8 cellular contexts compared by ENCODE assay signal in the genomic region with DNA sequence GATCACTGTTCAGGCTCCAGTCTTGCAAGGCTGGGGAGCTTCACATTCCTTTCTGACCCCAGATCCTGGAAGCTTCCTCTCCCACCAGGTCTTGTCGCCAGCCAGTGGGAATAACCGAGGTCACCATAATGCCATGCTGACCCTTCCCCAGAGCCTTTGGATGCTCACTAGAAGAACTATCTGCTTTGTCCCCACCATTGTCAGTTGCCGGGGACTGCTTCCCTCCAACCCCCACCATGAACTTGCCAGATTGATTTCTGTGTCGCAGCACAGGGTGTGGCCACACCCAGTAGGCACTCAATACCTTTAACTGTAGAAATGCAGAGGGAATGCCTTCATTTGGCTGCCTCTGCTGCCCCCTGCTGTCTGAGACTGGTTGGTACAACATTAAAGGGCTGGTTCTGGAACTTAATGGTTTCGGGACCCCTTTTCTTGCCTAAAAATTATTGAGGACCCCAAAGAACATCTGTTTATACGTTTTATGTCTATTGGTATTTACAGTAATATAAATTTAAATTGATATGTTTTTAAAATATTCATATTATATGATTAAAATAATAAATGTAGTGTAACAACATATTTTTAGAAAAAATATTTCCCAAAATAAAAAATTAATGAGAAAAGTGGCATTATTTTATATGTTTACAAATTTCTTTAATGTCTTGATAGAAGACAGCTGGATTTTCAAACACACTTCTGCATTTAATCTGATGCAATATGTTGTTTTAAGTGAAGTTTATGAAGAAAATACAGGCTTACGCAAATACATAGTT. TPM values are rescaled to one million over a fixed set of nuclear protein-coding genes. Genes with fewer than 3 reads are reported as not detected.
DNase-seq lines count a peak whose midpoint lies in the region; ATAC-seq and TF ChIP-seq lines count a peak whose summit lies in the region.

No MANE protein-coding gene starts in this region.

- no peaks in the 10 kb centered on the region for H3K79me1 ChIP-seq in IMR-90 (ENCODE audit: low read depth in 1 of 2, low read length in 2 of 2)

- no peak overlapping the region for H2BK5ac ChIP-seq in IMR-90 (ENCODE audit: low read depth, low read length, poor library complexity, severe bottlenecking)

- peak; percentile 91 for DNase-seq in DMS53 (lab: John Stamatoyannopoulos, UW)
- DNase-seq in IMR-90: peak; percentile 41
- DNase-seq in OCI-M2 (lab: John Stamatoyannopoulos, UW; ENCODE audit: unreplicated experiment): peak; percentile 16
- peak; percentile 86 for DNase-seq in activated T-cell treated with anti-CD3 and anti-CD28 coated beads for 1 hour (ENCODE audit: low read depth)
- DNase-seq in esophagus squamous epithelium (lab: John Stamatoyannopoulos, UW): no peak
- peak; percentile 78 to 81 for DNase-seq in stimulated activated naive CD8-positive, alpha-beta T cell treated with anti-CD3 and anti-CD28 coated beads, Interleukin-15, amount 100 ng/mL, for 72 hours

- peaks cover 13% of the 10 kb centered on the region for H3K27me3 Mint-ChIP-seq in nephron (ENCODE audit: low read depth)
- H3K27me3 Mint-ChIP-seq in stimulated activated naive CD8-positive, alpha-beta T cell treated with anti-CD3 and anti-CD28 coated beads, Interleukin-15, amount 100 ng/mL, for 72 hours: no peaks in the 10 kb centered on the region

- no peaks in the 10 kb centered on the region for H3K36me3 Mint-ChIP-seq in nephron (ENCODE audit: low read depth)

- WGBS in IMR-90 (ENCODE audit: extremely low coverage in 2 of 2, insufficient read length in 1 of 2), 2 experiments: 60% methylated on average over 2 of the region's 7 CpGs; no CpG with 5 or more reads in 1 of the 2 experiments
- 35 to 37% methylated on average over 6 to 7 of the region's 7 CpGs for WGBS in esophagus squamous epithelium, 2 donors

- no peaks in the 10 kb centered on the region for H3K9me1 ChIP-seq in IMR-90 (ENCODE audit: insufficient read depth, low read length)

- H3K4me1 Mint-ChIP-seq in nephron: peaks cover 9% of the 10 kb centered on the region
- H3K4me1 Mint-ChIP-seq in stimulated activated naive CD8-positive, alpha-beta T cell treated with anti-CD3 and anti-CD28 coated beads, Interleukin-15, amount 100 ng/mL, for 72 hours: peaks cover 26% of the 10 kb centered on the region

- H3K27ac ChIP-seq in IMR-90 (ENCODE audit: insufficient read depth, low read length) (no peak overlapping the region), esophagus squamous epithelium (no peak overlapping the region)

- peak overlapping the region in 1 of 3 experiments; percentile 19 for H3K4me3 Mint-ChIP-seq in nephron
- no peak overlapping the region for H3K4me3 Mint-ChIP-seq in stimulated activated naive CD8-positive, alpha-beta T cell treated with anti-CD3 and anti-CD28 coated beads, Interleukin-15, amount 100 ng/mL, for 72 hours

- no peak overlapping the region for H2BK120ac ChIP-seq in IMR-90 (ENCODE audit: low read depth, low read length)

- H3K4me3 ChIP-seq in IMR-90 (ENCODE audit: insufficient read depth, low read depth, low read length) (no peak overlapping the region), esophagus squamous epithelium (no peak overlapping the region)

- H2AK5ac ChIP-seq in IMR-90 (ENCODE audit: low read depth, low read length): peak overlapping the region; percentile 37; the same call in 1 of the 2 replicates

- H3K56ac ChIP-seq in IMR-90 (ENCODE audit: extremely low read depth, insufficient read depth, low read length): no peak overlapping the region

- no peak for TF ChIP-seq POLR2A in IMR-90 (IDR thresholded peaks at IDR 0.05; ENCODE audit: low read depth, low read length)
- no peak for TF ChIP-seq POLR2A in esophagus squamous epithelium (IDR thresholded peaks at IDR 0.05)

- POLR2A ChIA-PET in IMR-90 (lab: Charles Lee; ENCODE audit: unreplicated experiment): interaction anchor here (0.6 kb wide), 1 partner anchor 26 kb away, joined by 3 read pairs; no protein-coding TSS in a partner anchor

- no TSS peak for BruUV-seq in IMR-90 (replicated peaks; lab: Mats Ljungman, UMichigan)

- H3K36me3 ChIP-seq in IMR-90 (ENCODE audit: control insufficient read depth, insufficient read depth, low read length) (no peaks in the 10 kb centered on the region), esophagus squamous epithelium (no peaks in the 10 kb centered on the region)

- H2BK15ac ChIP-seq in IMR-90 (ENCODE audit: low read depth, low read length): no peak overlapping the region

- H3K27me3 ChIP-seq in IMR-90 (ENCODE audit: control insufficient read depth, insufficient read depth, low read length): peaks cover 5% of the 10 kb centered on the region; the same call in 1 of the 2 replicates
- peaks cover 0 to 30% (median 0%) of the 10 kb centered on the region in 4 donors for H3K27me3 ChIP-seq in esophagus squamous epithelium

- TF ChIP-seq RAD21 in IMR-90 (IDR thresholded peaks at IDR 0.05; ENCODE audit: low read length): peak; percentile 96

- no peak overlapping the region for H3K14ac ChIP-seq in IMR-90 (replicated peaks; ENCODE audit: low read depth, low read length)

- peak overlapping the region; percentile 12 for H2AK9ac ChIP-seq in IMR-90 (replicated peaks; ENCODE audit: low read depth, low read length, poor library complexity)

- no peak overlapping the region for H3K4ac ChIP-seq in IMR-90 (ENCODE audit: low read depth, low read length)

- in situ Hi-C loops in IMR-90 (cut with MboI; ENCODE audit: low sequenced_read_pairs): loop anchor here (5.0 to 25.0 kb wide), 2 partner anchors 85 to 245 kb away; no protein-coding TSS in a partner anchor

- intact Hi-C loops in IMR-90 (cut with micrococcal nuclease): loop anchor here (1.0 to 5.0 kb wide), 5 partner anchors 87 to 250 kb away; no protein-coding TSS in a partner anchor
- intact Hi-C loops in esophagus squamous epithelium (cut with DNase I): loop anchor here (5.0 to 10.0 kb wide), 2 partner anchors 140 to 258 kb away; no protein-coding TSS in a partner anchor

- no peak overlapping the region for H3K4me2 ChIP-seq in IMR-90 (ENCODE audit: low read depth, low read length)

- dilution Hi-C loops in IMR-90 (cut with HindIII; ENCODE audit: low sequenced_read_pairs, unreplicated experiment): no loop called here

- no peak overlapping the region for H2BK20ac ChIP-seq in IMR-90 (ENCODE audit: low read depth, low read length)

- ATAC-seq in IMR-90 (ENCODE audit: low read depth) (peak; percentile 94), HG03432 (IDR thresholded peaks at IDR 0.05; ENCODE audit: unreplicated experiment) (no peak)
- ATAC-seq in stimulated activated naive CD8-positive, alpha-beta T cell treated with anti-CD3 and anti-CD28 coated beads, Interleukin-15, amount 100 ng/mL, for 72 hours: peak; percentile 70

- H3K23ac ChIP-seq in IMR-90 (ENCODE audit: low read depth, low read length): no peak overlapping the region

- TF ChIP-seq CTCF in IMR-90 (conservative IDR thresholded peaks at IDR 0.05; ENCODE audit: low read depth, low read length) (peak; percentile 89), esophagus squamous epithelium (IDR thresholded peaks at IDR 0.05) (peak; percentile 78 to 94 (median 92)), nephron (IDR thresholded peaks at IDR 0.05; ENCODE audit: unreplicated experiment in 3 of 3) (peak; percentile 91 to 96 (median 95))

- no peak overlapping the region for H3K9ac ChIP-seq in IMR-90 (ENCODE audit: low read depth, low read length)

- H2AFZ ChIP-seq in IMR-90 (replicated peaks; ENCODE audit: low read length, poor library complexity): peak overlapping the region; percentile 64

- H3K18ac ChIP-seq in IMR-90 (ENCODE audit: low read depth, low read length): no peak overlapping the region

- no peak overlapping the region for H4K8ac ChIP-seq in IMR-90 (ENCODE audit: low read depth in 2 of 2, low read length in 2 of 2)

- H4K20me1 ChIP-seq in IMR-90 (ENCODE audit: insufficient read depth, low read length): no peaks in the 10 kb centered on the region; the same call in 1 of the 2 replicates

- CTCF ChIA-PET in IMR-90 (lab: Yijun Ruan, JAX): interaction anchor here (0.6 to 3.4 kb wide), 4 partner anchors 87 to 152 kb away, joined by 3 to 24 read pairs (median 8); no protein-coding TSS in a partner anchor

- H3K9me3 ChIP-seq in IMR-90 (ENCODE audit: control insufficient read depth, insufficient read depth, low read length) (no peaks in the 10 kb centered on the region), esophagus squamous epithelium (no peaks in the 10 kb centered on the region)

- no peak overlapping the region for H4K5ac ChIP-seq in IMR-90 (ENCODE audit: low read depth, low read length)

- H3K4me1 ChIP-seq in IMR-90 (ENCODE audit: control insufficient read depth, insufficient read depth, low read length) (peaks cover 2% of the 10 kb centered on the region; the same call in 1 of the 2 replicates), esophagus squamous epithelium (peaks cover 0 to 4% (median 0%) of the 10 kb centered on the region in 3 donors)

- no peaks in the 10 kb centered on the region for H3K9me3 Mint-ChIP-seq in nephron
- no peaks in the 10 kb centered on the region for H3K9me3 Mint-ChIP-seq in stimulated activated naive CD8-positive, alpha-beta T cell treated with anti-CD3 and anti-CD28 coated beads, Interleukin-15, amount 100 ng/mL, for 72 hours

- H4K91ac ChIP-seq in IMR-90 (ENCODE audit: insufficient read depth, low read depth, low read length): no peak overlapping the region; the same call in 1 of the 2 replicates

- no peak overlapping the region for H3K27ac Mint-ChIP-seq in nephron
- H3K27ac Mint-ChIP-seq in stimulated activated naive CD8-positive, alpha-beta T cell treated with anti-CD3 and anti-CD28 coated beads, Interleukin-15, amount 100 ng/mL, for 72 hours: no peak overlapping the region

TF ChIP-seq in IMR-90, 13 proteins besides CTCF, POLR2A, EP300 and RAD21 (continues in another document):
- TF ChIP-seq CHD1 (IDR thresholded peaks at IDR 0.05; ENCODE audit: low read depth, low read length) (no peak), SMC3 (IDR thresholded peaks at IDR 0.05; ENCODE audit: low read depth, low read length) (peak; percentile 99)

RNA-seq across cellular contexts. Expression of gene GDPD5, which starts 6.6 kb away (rescaled TPM):
- total RNA-seq in IMR-90 (2012; rRNA removed) (1.7 and 2.0 TPM in 2 replicates), esophagus squamous epithelium (1 to 10 TPM in 3 of 4 donors, under 1 TPM in 1; 0.57 to 2.3 (median 1.6) TPM)
- 7.9 and 8.2 TPM in 2 replicates for polyA plus RNA-seq in IMR-90 (2012; rRNA removed)
- 4.1 and 7.5 TPM in 2 replicates for polyA plus RNA-seq in IMR-90 (2012; cell fraction: cytosol; rRNA removed)
- polyA plus RNA-seq in IMR-90 (2012; cell fraction: nucleus; rRNA removed; ENCODE audit: low replicate concordance): 25.1 and 54.1 TPM in 2 replicates

RNA-seq across cellular contexts. Expression of gene SERPINH1, which starts 29.7 kb away (rescaled TPM):
- total RNA-seq in IMR-90 (2012; rRNA removed) (772 and 841 TPM in 2 replicates), esophagus squamous epithelium (10 to 100 TPM; 41.4 to 70.1 (median 46.5) TPM)
- polyA plus RNA-seq in IMR-90 (2012; rRNA removed): 1,857 and 1,944 TPM in 2 replicates
- polyA plus RNA-seq in IMR-90 (2012; cell fraction: cytosol; rRNA removed): 823 and 2,639 TPM in 2 replicates
- 597 and 1,651 TPM in 2 replicates for polyA plus RNA-seq in IMR-90 (2012; cell fraction: nucleus; rRNA removed; ENCODE audit: low replicate concordance)

Comparison
In these comparisons a context has a peak if more than half of its experiments do, and no peak if none do; other contexts are left out.
1. RNA of gene SERPINH1, which starts 29.7 kb away (total RNA-seq): 772 to 841 TPM in IMR-90; 41.4 to 70.1 TPM in esophagus squamous epithelium; every median in the first group is over 10 times any median in the second.
2. Peak in every context shown above with its lines, with median percentiles within 50 percentile points of each other: CTCF ChIP-seq.